ENCODE assay signal across 8 cellular contexts in genomic region chr2:210477496-210477895, GRCh38. TPM values are rescaled to one million over a fixed set of nuclear protein-coding genes. Genes with fewer than 3 reads are reported as not detected.
DNase-seq lines count a peak whose midpoint lies in the region; ATAC-seq and TF ChIP-seq lines count a peak whose summit lies in the region.

No MANE protein-coding gene starts in this region.

- H3K4me3 ChIP-seq in breast epithelium (peak overlapping the region; percentile 71 to 83 (median 79)), uterus (peak overlapping the region in 1 of 2 donors; percentile 81)

- TF ChIP-seq POLR2A in breast epithelium (IDR thresholded peaks at IDR 0.05) (no peak), uterus (IDR thresholded peaks at IDR 0.05) (no peak)

- ATAC-seq in GM19452 (IDR thresholded peaks at IDR 0.05; ENCODE audit: unreplicated experiment) (no peak), HG03378 (IDR thresholded peaks at IDR 0.05; ENCODE audit: unreplicated experiment) (no peak)

- H3K36me3 ChIP-seq in breast epithelium = no peaks in the 10 kb centered on the region
- H3K36me3 ChIP-seq in uterus = no peaks in the 10 kb centered on the region

- DNase-seq in G401 (ENCODE audit: low spot score) (peak; percentile 63), NCI-H2227 treated with DMSO at 0.1 percent for 48 hours (lab: John Stamatoyannopoulos, UW) (peak; percentile 63), breast epithelium (ENCODE audit: low spot score in 2 of 2) (no peak), kidney tubule cell (ENCODE audit: low spot score) (peak; percentile 36), uterus (peak; percentile 30 to 43), DMS153 treated with DMSO at 0.1 percent for 48 hours (lab: John Stamatoyannopoulos, UW; ENCODE audit: unreplicated experiment) (no peak)

- no peaks in the 10 kb centered on the region for H3K27me3 ChIP-seq in breast epithelium
- H3K27me3 ChIP-seq in uterus = no peaks in the 10 kb centered on the region

- intact Hi-C loops in breast epithelium (cut with DNase I; ENCODE audit: low total_unique reads) = no loop called here
- intact Hi-C loops in uterus (cut with DNase I; ENCODE audit: low total_unique reads) = no loop called here

- H3K27ac ChIP-seq in breast epithelium (peak overlapping the region; percentile 16 to 81), uterus (peak overlapping the region; percentile 78 to 88)

- in situ Hi-C loops in G401 (cut with HindIII; ENCODE audit: low sequenced_read_pairs) = no loop called here

- no peaks in the 10 kb centered on the region for H3K9me3 ChIP-seq in breast epithelium
- H3K9me3 ChIP-seq in uterus = no peaks in the 10 kb centered on the region

- TF ChIP-seq CTCF in breast epithelium (IDR thresholded peaks at IDR 0.05) (no peak), uterus (IDR thresholded peaks at IDR 0.05) (no peak)

- H3K4me1 ChIP-seq in breast epithelium (peaks cover 0 to 5% of the 10 kb centered on the region in 2 donors), uterus (no peaks in the 10 kb centered on the region)

RNA-seq across cellular contexts. Expression of gene LANCL1, which starts 0.9 kb away (rescaled TPM):
- 49.2 and 63.7 TPM in 2 replicates for total RNA-seq in G401 (2014; rRNA removed; shearing (Covaris generic))
- 10 to 100 TPM; 30.5 to 44.2 (median 43.7) TPM for total RNA-seq in breast epithelium
- 10 to 100 TPM; 41.6 to 78.8 (median 42.0) TPM for total RNA-seq in uterus

Comparison
In these comparisons a context has a peak if more than half of its experiments do, and no peak if none do; other contexts are left out.
1. DNase-seq: peak in G401 (single experiment), NCI-H2227 treated with DMSO at 0.1 percent for 48 hours (single experiment), kidney tubule cell (single experiment) and uterus (2 of 2); none in breast epithelium (0 of 2) and DMS153 treated with DMSO at 0.1 percent for 48 hours (single experiment).